Comparison of ENCODE assay signal across 8 cellular contexts in genomic region chr12:71694099-71694820, GRCh38. TPM values are rescaled to one million over a fixed set of nuclear protein-coding genes. Genes with fewer than 3 reads are reported as not detected.
DNase-seq lines count a peak whose midpoint lies in the region; ATAC-seq and TF ChIP-seq lines count a peak whose summit lies in the region.

No MANE protein-coding gene starts in this region.

- POLR2A ChIA-PET in GM10248 (lab: Yijun Ruan, JAX) = interaction anchor here (1.0 kb wide), 1 partner anchor 30 kb away, joined by 3 read pairs; the partner anchor contains the start of genes THAP2 and ZFC3H1

- CTCF ChIA-PET in GM10248 (lab: Yijun Ruan, JAX) = interaction anchor here (0.6 to 2.7 kb wide), 5 partner anchors 10 to 54 kb away, joined by 3 to 16 read pairs (median 5); partner anchors contain the start of gene ZFC3H1

- peak; percentile 56 for DNase-seq in GM10248 (ENCODE audit: extremely low spot score)
- peak in 1 of 2 donors; percentile 58 for DNase-seq in cardiac muscle cell (ENCODE audit: low read depth in 1 of 2, low spot score in 1 of 2)
- DNase-seq in substantia nigra (lab: John Stamatoyannopoulos, UW) = no peak
- no peak for DNase-seq in activated T-cell treated with anti-CD3 and anti-CD28 coated beads, Interleukin-2, amount 50 U/mL, for 48 hours
- no peak for DNase-seq in NCI-H2029 treated with DMSO at 0.1 percent for 48 hours (lab: John Stamatoyannopoulos, UW)
- DNase-seq in caudate nucleus (lab: John Stamatoyannopoulos, UW) = no peak

- H3K9me3 ChIP-seq in cardiac muscle cell (ENCODE audit: low read depth) = no peaks in the 10 kb centered on the region

- H3K27me3 ChIP-seq in cardiac muscle cell = no peaks in the 10 kb centered on the region

- no peak overlapping the region for H3K4me3 ChIP-seq in cardiac muscle cell

- ATAC-seq in GM21423 (IDR thresholded peaks at IDR 0.05; ENCODE audit: unreplicated experiment) = peak; percentile 84
- peak; percentile 77 for ATAC-seq in HG03469 (IDR thresholded peaks at IDR 0.05; ENCODE audit: unreplicated experiment)

- TF ChIP-seq CTCF in GM10248 (IDR thresholded peaks at IDR 0.05; ENCODE audit: control extremely low read depth, extremely low read depth, low read depth, missing control alignments) (no peak), cardiac muscle cell (IDR thresholded peaks at IDR 0.05; ENCODE audit: low read depth, low read length) (no peak)

- H3K27ac ChIP-seq in cardiac muscle cell (peak overlapping the region; percentile 94), substantia nigra (ENCODE audit: low read depth, low read length, poor library complexity, severe bottlenecking) (no peak overlapping the region), caudate nucleus (ENCODE audit: low read depth, low read length) (no peak overlapping the region)

- H3K36me3 ChIP-seq in cardiac muscle cell = peaks cover 25% of the 10 kb centered on the region

- H3K4me1 ChIP-seq in cardiac muscle cell (ENCODE audit: low read depth) = peaks cover 19% of the 10 kb centered on the region

RNA-seq across cellular contexts. Expression of gene TMEM19, which starts 8.4 kb away (rescaled TPM):
- 12.7 and 12.9 TPM in 2 replicates for total RNA-seq in cardiac muscle cell
- polyA plus RNA-seq in cardiac muscle cell = 12.1 and 19.8 TPM in 2 replicates

RNA-seq across cellular contexts. Expression of gene THAP2, which starts 30.2 kb away (rescaled TPM):
- total RNA-seq in cardiac muscle cell = 6.2 and 6.3 TPM in 2 replicates
- 11.1 and 11.7 TPM in 2 replicates for polyA plus RNA-seq in cardiac muscle cell

RNA-seq across cellular contexts. Expression of gene ZFC3H1, which starts 30.6 kb away (rescaled TPM):
- 10.0 and 25.8 TPM in 2 replicates for total RNA-seq in cardiac muscle cell
- polyA plus RNA-seq in cardiac muscle cell = 24.9 and 40.2 TPM in 2 replicates
